Comparison of ENCODE assay signal across 21 cellular contexts in genomic region chr2:68669651-68670050, GRCh38. TPM values are rescaled to one million over a fixed set of nuclear protein-coding genes. Genes with fewer than 3 reads are reported as not detected.
DNase-seq lines count a peak whose midpoint lies in the region; ATAC-seq, FAIRE-seq and TF ChIP-seq lines count a peak whose summit lies in the region.
"Had no signal": no experiment of that assay in that cellular context is flagged by ENCODE, and none has a peak within 500 bp of the region (broad histone marks: within the 10 kb centered on the region; RNA-seq: fewer than 3 reads in every experiment).

No MANE protein-coding gene starts in this region.

- no peaks in the 10 kb centered on the region for H3K9me1 ChIP-seq in K562 (ENCODE audit: control insufficient read depth, insufficient read depth, low read length)

- no peak for TF ChIP-seq POLR2A in K562 (conservative IDR thresholded peaks at IDR 0.05)

- no peaks in the 10 kb centered on the region for H3K9me2 ChIP-seq in OCI-LY1 (ENCODE audit: low read depth, low read length)

- POLR2A ChIA-PET in K562 (lab: Yijun Ruan, JAX): interaction anchor here (1.1 to 1.4 kb wide), 2 partner anchors 16 to 18 kb away, joined by 3 read pairs; no protein-coding TSS in a partner anchor

- no TSS peak for BruUV-seq in K562 (replicated peaks; lab: Mats Ljungman, UMichigan)

- H3K9me3 ChIP-seq in OCI-LY1 (ENCODE audit: low read length) (no peaks in the 10 kb centered on the region), K562 (replicated peaks; ENCODE audit: control insufficient read depth, insufficient read depth, low read depth, low read length) (no peaks in the 10 kb centered on the region)
- H3K9me3 ChIP-seq: HAP-1 had no signal

- TF ChIP-seq EP300 in K562 (IDR thresholded peaks at IDR 0.05; ENCODE audit: low read length): no peak

- DNase-seq in GM13977 (ENCODE audit: low spot score) (no peak), K562 (ENCODE audit: extremely low read depth in 1 of 4, low spot score in 3 of 4) (no peak), T-helper 1 cell (no peak), SHP77 treated with DMSO at 0.1 percent for 48 hours (lab: John Stamatoyannopoulos, UW) (no peak)
- DNase-seq: C1 segment of cervical spinal cord; Caco-2; CD8-positive, alpha-beta T cell; DMS153; DND-41; EL; GDM1; GOT3; HFFc6 had no signal

- H3K27ac ChIP-seq in OCI-LY1 (ENCODE audit: low read depth, low read length, poor library complexity, severe bottlenecking) (no peak overlapping the region), K562 (ENCODE audit: extremely low read depth, low read depth, low read length) (no peak overlapping the region)

- H3K9ac ChIP-seq in OCI-LY1 (ENCODE audit: low read length) (no peak overlapping the region), K562 (ENCODE audit: insufficient read depth in 1 of 2, low read depth in 2 of 2, low read length in 2 of 2) (no peak overlapping the region)

- no peak overlapping the region for H2AFZ ChIP-seq in OCI-LY1 (ENCODE audit: low read length)
- no peak overlapping the region for H2AFZ ChIP-seq in K562 (ENCODE audit: low read depth, low read length)

- ATAC-seq in K562 (no peak; the same call in 2 of the 3 replicates), HG03342 (IDR thresholded peaks at IDR 0.05; ENCODE audit: unreplicated experiment) (no peak)
- ATAC-seq: CD8-positive, alpha-beta T cell; GM12878 had no signal

- no peaks in the 10 kb centered on the region for H4K20me1 ChIP-seq in OCI-LY1 (ENCODE audit: insufficient read depth, low read length)
- H4K20me1 ChIP-seq in K562 (replicated peaks; ENCODE audit: control insufficient read depth, insufficient read depth, low read length): no peaks in the 10 kb centered on the region

- H3K4me2 ChIP-seq in OCI-LY1 (ENCODE audit: low read length): no peak overlapping the region
- H3K4me2 ChIP-seq in K562 (ENCODE audit: insufficient read depth, low read length): no peak overlapping the region

- peak in 1 of 2 experiments; percentile 25; a peak in 1 of 4 replicates for TF ChIP-seq RAD21 in K562 (CRISPR knock-in tag; conservative IDR thresholded peaks at IDR 0.05 in 1 of 2, IDR thresholded peaks at IDR 0.05 in 1 of 2)

- no peak for FAIRE-seq in K562 (lab: Jason Lieb, UNC)
- FAIRE-seq: GM12878, GM18507, H54 had no signal

- TF ChIP-seq CTCF in GM13977 (IDR thresholded peaks at IDR 0.05; ENCODE audit: extremely low read depth, insufficient read depth, missing control alignments) (peak; percentile 9), OCI-LY1 (IDR thresholded peaks at IDR 0.05; ENCODE audit: low read length) (peak; percentile 57), K562 (IDR thresholded peaks at IDR 0.05 in 2 of 3, conservative IDR thresholded peaks at IDR 0.05 in 1 of 3; ENCODE audit: insufficient read depth in 2 of 3, low read depth in 1 of 3, low read length in 3 of 3) (peak in 2 of 3 experiments; percentile 9 to 19; a peak in 2 of 6 replicates)

- no peak overlapping the region for H3K4me3 ChIP-seq in OCI-LY1 (ENCODE audit: low read depth, low read length, poor library complexity, severe bottlenecking)
- no peak overlapping the region for H3K4me3 ChIP-seq in K562
- H3K4me3 ChIP-seq: GM12878, HAP-1 had no signal

- H3F3A ChIP-seq in OCI-LY1 (ENCODE audit: insufficient read depth, low read length): no peaks in the 10 kb centered on the region

- intact Hi-C loops in K562 (cut with micrococcal nuclease): no loop called here

- in situ Hi-C loops in GM13977 (cut with MboI; ENCODE audit: low pct_unique_long_range_greater_than_20kb, low sequenced_read_pairs, unreplicated experiment): no loop called here
- in situ Hi-C loops in K562 (cut with MboI): no loop called here

- 41% methylated on average over 3 of the region's 3 CpGs for WGBS in K562 (ENCODE audit: insufficient coverage, low coverage, missing lambda C conversion rate)

- CTCF ChIA-PET in K562 (lab: Yijun Ruan, JAX; ENCODE audit: low intra/inter-chr PET ratio): no interaction called here

- H3K36me3 ChIP-seq in OCI-LY1 (ENCODE audit: insufficient read depth, low read length) (no peaks in the 10 kb centered on the region), K562 (ENCODE audit: control insufficient read depth, insufficient read depth, low read length) (no peaks in the 10 kb centered on the region)
- H3K36me3 ChIP-seq: HAP-1 had no signal

- peaks cover 28% of the 10 kb centered on the region for H3K4me1 ChIP-seq in OCI-LY1 (ENCODE audit: insufficient read depth, low read length, severe bottlenecking)
- H3K4me1 ChIP-seq in K562 (replicated peaks in 1 of 2; ENCODE audit: control insufficient read depth in 2 of 2, insufficient read depth in 2 of 2, low read length in 2 of 2): no peaks in the 10 kb centered on the region; a peak in 1 of 5 replicates
- H3K4me1 ChIP-seq: Caco-2, HAP-1 had no signal

- H3K27me3 ChIP-seq in OCI-LY1 (ENCODE audit: insufficient read depth, low read length): no peaks in the 10 kb centered on the region
- no peaks in the 10 kb centered on the region for H3K27me3 ChIP-seq in K562 (ENCODE audit: control insufficient read depth in 2 of 2, insufficient read depth in 2 of 2, low read length in 2 of 2)

- H3K79me2 ChIP-seq in OCI-LY1 (ENCODE audit: insufficient read depth, low read length): no peaks in the 10 kb centered on the region
- no peaks in the 10 kb centered on the region for H3K79me2 ChIP-seq in K562 (ENCODE audit: control insufficient read depth, insufficient read depth, low read length)

TF ChIP-seq in K562, 482 proteins besides CTCF, POLR2A, EP300 and RAD21:
- no peak for TF ChIP-seq ZNF511 (CRISPR knock-in tag; IDR thresholded peaks at IDR 0.05)
- no peak for TF ChIP-seq TSC22D4 (tag; IDR thresholded peaks at IDR 0.05)
- TF ChIP-seq NBN (IDR thresholded peaks at IDR 0.05; ENCODE audit: low read depth): no peak
- no peak for TF ChIP-seq KAT2B (IDR thresholded peaks at IDR 0.05; ENCODE audit: low read depth, low read length)
- TF ChIP-seq KLF6 (CRISPR knock-in tag; IDR thresholded peaks at IDR 0.05; ENCODE audit: borderline replicate concordance): no peak
- no peak for TF ChIP-seq THRAP3 (IDR thresholded peaks at IDR 0.05; ENCODE audit: borderline replicate concordance)
- no peak for TF ChIP-seq NEUROD1 (IDR thresholded peaks at IDR 0.05; ENCODE audit: borderline replicate concordance, low read depth, low read length, partially characterized antibody)
- TF ChIP-seq JUNB (CRISPR knock-in tag; conservative IDR thresholded peaks at IDR 0.05): no peak
- no peak for TF ChIP-seq CREB3L1 (IDR thresholded peaks at IDR 0.05; ENCODE audit: borderline replicate concordance, low read depth)
- no peak for TF ChIP-seq ZNF79 (CRISPR knock-in tag; IDR thresholded peaks at IDR 0.05; ENCODE audit: low read depth)
- TF ChIP-seq PCBP1 (IDR thresholded peaks at IDR 0.05; ENCODE audit: low read depth, low read length, poor library complexity, severe bottlenecking): no peak
- TF ChIP-seq ILF3 (IDR thresholded peaks at IDR 0.05; ENCODE audit: borderline replicate concordance): no peak
- TF ChIP-seq CHD4 (IDR thresholded peaks at IDR 0.05; ENCODE audit: insufficient read depth, insufficient replicate concordance, low read depth, low read length, poor library complexity, severe bottlenecking): no peak

RNA-seq across cellular contexts. Expression of gene PROKR1, which starts 26.3 kb away (rescaled TPM):
- 0.09 and 0.21 TPM in 2 replicates for total RNA-seq in K562 (2011; cell fraction: chromatin; rRNA removed; ENCODE audit: low replicate concordance)
- total RNA-seq in K562 (2011; cell fraction: nucleolus; rRNA removed): 0.17 and 0.26 TPM in 2 replicates
- total RNA-seq in K562 (2011; cell fraction: nucleoplasm; rRNA removed): 0.15 and 0.23 TPM in 2 replicates
- total RNA-seq in K562 (2014; rRNA removed) (0.05 and 0.08 TPM in 2 replicates), K562 (2014; rRNA removed; fragmentation: Illumina TruSeq; extraction: Trizol) (0.10 and 0.15 TPM in 2 replicates), K562 (2015; rRNA removed; fragmentation: Illumina TruSeq; extraction: Trizol) (0.08 and 0.11 TPM in 2 replicates), K562 (2021) (0.18 and 0.22 TPM in 2 replicates)
- polyA plus RNA-seq in K562 (2011; rRNA removed) (0.07 TPM in 1 of 2 replicates, not detected in the other), K562 (2014; fragmentation: Illumina TruSeq; extraction: Trizol) (0.06 and 0.16 TPM in 2 replicates), K562 (2014; fragmentation: Nextera tagmentation; extraction: Ambion mirVana) (under 1 TPM in 1 of 2 experiments, not detected in 1; 0.03 TPM), K562 (2014; rRNA removed) (0.01 TPM in 1 of 2 replicates, not detected in the other)
- not detected in 2 replicates for polyA plus RNA-seq in K562 (2011; cell fraction: cytosol; rRNA removed)
- polyA plus RNA-seq in K562 (2011; cell fraction: nucleus; rRNA removed): 0.06 TPM in 1 of 2 replicates, not detected in the other
- 0.15 and 0.27 TPM in 2 replicates for polyA plus RNA-seq in K562 (2012)
- 0.14 TPM in 1 of 2 replicates, not detected in the other for polyA minus RNA-seq in K562 (2011; rRNA and poly(A)+ RNA removed)
- polyA minus RNA-seq in K562 (2011; cell fraction: cytosol; rRNA and poly(A)+ RNA removed): not detected in 2 replicates
- not detected in 2 replicates for polyA minus RNA-seq in K562 (2011; cell fraction: nucleus; rRNA and poly(A)+ RNA removed)
- total RNA-seq: A172; CD8-positive, alpha-beta T cell; GM12878; HFFc6 had no signal
- polyA plus RNA-seq: BJ had no signal
